In genomic region chr1:198064181-198064580, GRCh38 we compare ENCODE assay signal across 30 cellular contexts.
A peak's percentile ranks its signal among the peaks of the same experiment; 100 is the strongest.
DNase-seq lines count a peak whose midpoint lies in the region; ATAC-seq and TF ChIP-seq lines count a peak whose summit lies in the region.
"Had no signal": no experiment of that assay in that cellular context is flagged by ENCODE, and none has a peak within 500 bp of the region (broad histone marks: within the 10 kb centered on the region; RNA-seq: fewer than 3 reads in every experiment).

No MANE protein-coding gene starts in this region.

- TF ChIP-seq CTCF in GM23338 (conservative IDR thresholded peaks at IDR 0.05; ENCODE audit: low read depth in 2 of 2) (no peak), RWPE2 (IDR thresholded peaks at IDR 0.05; ENCODE audit: poor library complexity, severe bottlenecking) (no peak), smooth muscle cell (IDR thresholded peaks at IDR 0.05; ENCODE audit: borderline replicate concordance, insufficient read depth, poor library complexity, severe bottlenecking) (no peak)

- H3K4me1 Mint-ChIP-seq in GM23338: peaks cover 3% of the 10 kb centered on the region; the same call in 2 of the 3 replicates
- H3K4me1 Mint-ChIP-seq in activated CD4-positive, alpha-beta T cell treated with anti-CD3 and anti-CD28 coated beads for 36 hours: no peaks in the 10 kb centered on the region
- H3K4me1 Mint-ChIP-seq: activated CD4-positive, alpha-beta memory T cell treated with anti-CD3 and anti-CD28 coated beads, Interleukin-2, amount 10 ng/mL, durations not matched to agents 7 days and 5 days; activated naive CD4-positive, alpha-beta T cell treated with anti-CD3 and anti-CD28 coated beads, Interleukin-2, amount 10 ng/mL, durations not matched to agents 7 days and 5 days; naive B cell had no signal

- intact Hi-C loops in activated CD4-positive, alpha-beta T cell treated with anti-CD3 and anti-CD28 coated beads for 36 hours (cut with DNase I, micrococcal nuclease): no loop called here

- H3K4me3 Mint-ChIP-seq in GM23338: no peak overlapping the region
- no peak overlapping the region for H3K4me3 Mint-ChIP-seq in activated CD4-positive, alpha-beta T cell treated with anti-CD3 and anti-CD28 coated beads for 36 hours
- H3K4me3 Mint-ChIP-seq: activated CD4-positive, alpha-beta memory T cell treated with anti-CD3 and anti-CD28 coated beads, Interleukin-2, amount 10 ng/mL, durations not matched to agents 7 days and 5 days; activated naive CD4-positive, alpha-beta T cell treated with anti-CD3 and anti-CD28 coated beads, Interleukin-2, amount 10 ng/mL, durations not matched to agents 7 days and 5 days; CD4-positive, alpha-beta T cell; endodermal cell; mesothelial cell of epicardium; naive B cell; stimulated activated naive CD8-positive, alpha-beta T cell treated with anti-CD3 and anti-CD28 coated beads, Interleukin-15, Interleukin-2, amounts not matched to agents 100 ng/mL and 50 ng/mL, for 24 hours; T-helper 17 cell had no signal

- H3K36me3 Mint-ChIP-seq in GM23338 (ENCODE audit: low read depth): no peaks in the 10 kb centered on the region
- no peaks in the 10 kb centered on the region for H3K36me3 Mint-ChIP-seq in activated CD4-positive, alpha-beta T cell treated with anti-CD3 and anti-CD28 coated beads for 36 hours (ENCODE audit: low read depth)
- H3K36me3 Mint-ChIP-seq: activated naive CD4-positive, alpha-beta T cell treated with anti-CD3 and anti-CD28 coated beads, Interleukin-2, amount 10 ng/mL, durations not matched to agents 7 days and 5 days; mesothelial cell of epicardium; naive B cell had no signal

- H3K27me3 ChIP-seq in GM23338 (ENCODE audit: insufficient read depth) (no peaks in the 10 kb centered on the region), RWPE2 (ENCODE audit: insufficient read depth, poor library complexity, severe bottlenecking) (no peaks in the 10 kb centered on the region), smooth muscle cell (ENCODE audit: low read depth) (no peaks in the 10 kb centered on the region)
- H3K27me3 ChIP-seq: esophagus squamous epithelium, uterus had no signal

- H3K4me3 ChIP-seq in GM23338 (no peak overlapping the region), RWPE2 (ENCODE audit: severe bottlenecking) (no peak overlapping the region), smooth muscle cell (no peak overlapping the region)
- H3K4me3 ChIP-seq: esophagus squamous epithelium, thoracic aorta, uterus had no signal

- peaks cover 6% of the 10 kb centered on the region; the same call in 1 of the 2 replicates for H3K9me2 ChIP-seq in GM23338 (ENCODE audit: insufficient read depth)

- CTCF ChIA-PET in activated CD4-positive, alpha-beta T cell treated with anti-CD3 and anti-CD28 coated beads for 36 hours (lab: Charles Lee): no interaction called here

- H3K4me1 ChIP-seq in GM23338 (ENCODE audit: insufficient read depth) (no peaks in the 10 kb centered on the region), RWPE2 (ENCODE audit: insufficient read depth, poor library complexity, severe bottlenecking) (no peaks in the 10 kb centered on the region), smooth muscle cell (ENCODE audit: low read depth) (no peaks in the 10 kb centered on the region)
- H3K4me1 ChIP-seq: esophagus squamous epithelium, uterus had no signal

- H3K9ac ChIP-seq in smooth muscle cell (ENCODE audit: low read depth): no peak overlapping the region

- H4K20me1 ChIP-seq in GM23338 (replicated peaks; ENCODE audit: insufficient read depth) (no peaks in the 10 kb centered on the region), smooth muscle cell (ENCODE audit: low read depth) (no peaks in the 10 kb centered on the region)

- no peaks in the 10 kb centered on the region for H3K9me3 ChIP-seq in RWPE2 (ENCODE audit: severe bottlenecking)
- H3K9me3 ChIP-seq in smooth muscle cell (replicated peaks; ENCODE audit: low read depth): no peaks in the 10 kb centered on the region
- H3K9me3 ChIP-seq: esophagus squamous epithelium, thoracic aorta, uterus had no signal

- H3K27me3 Mint-ChIP-seq in GM23338 (ENCODE audit: insufficient read depth, low read depth, poor library complexity): peaks cover 1% of the 10 kb centered on the region
- peaks cover 4% of the 10 kb centered on the region for H3K27me3 Mint-ChIP-seq in activated CD4-positive, alpha-beta T cell treated with anti-CD3 and anti-CD28 coated beads for 36 hours

- H2AFZ ChIP-seq in GM23338 (peak overlapping the region; percentile 83; the same call in 1 of the 2 replicates), smooth muscle cell (ENCODE audit: low read depth) (peak overlapping the region; percentile 54)

- no peaks in the 10 kb centered on the region for H3F3A ChIP-seq in GM23338 (replicated peaks; ENCODE audit: low read depth)
- H3F3A ChIP-seq in smooth muscle cell (ENCODE audit: low read depth): no peaks in the 10 kb centered on the region

- POLR2A ChIA-PET in activated CD4-positive, alpha-beta T cell treated with anti-CD3 and anti-CD28 coated beads for 36 hours (lab: Charles Lee): no interaction called here

- 77% methylated on average over 2 of the region's 2 CpGs for WGBS in smooth muscle cell (ENCODE audit: low lambda C conversion rate)

- no peak overlapping the region for H3K27ac Mint-ChIP-seq in GM23338
- no peak overlapping the region for H3K27ac Mint-ChIP-seq in activated CD4-positive, alpha-beta T cell treated with anti-CD3 and anti-CD28 coated beads for 36 hours
- H3K27ac Mint-ChIP-seq: activated CD4-positive, alpha-beta memory T cell treated with anti-CD3 and anti-CD28 coated beads, Interleukin-2, amount 10 ng/mL, durations not matched to agents 7 days and 5 days; activated naive CD4-positive, alpha-beta T cell treated with anti-CD3 and anti-CD28 coated beads, Interleukin-2, amount 10 ng/mL, durations not matched to agents 7 days and 5 days; CD4-positive, alpha-beta T cell; endodermal cell; mesothelial cell of epicardium; naive B cell; stimulated activated naive CD8-positive, alpha-beta T cell treated with anti-CD3 and anti-CD28 coated beads, Interleukin-15, Interleukin-2, amounts not matched to agents 100 ng/mL and 50 ng/mL, for 24 hours; T-helper 17 cell had no signal

- ATAC-seq in GM23338 (no peak), RWPE2 (ENCODE audit: low read depth) (peak; percentile 41; the same call in 1 of the 3 replicates), GM19452 (IDR thresholded peaks at IDR 0.05; ENCODE audit: unreplicated experiment) (no peak)
- ATAC-seq in activated CD4-positive, alpha-beta T cell treated with anti-CD3 and anti-CD28 coated beads for 36 hours: no peak
- ATAC-seq: left ventricle myocardium superior, SK-N-SH treated with all-trans-retinoic acid at 6 μM for 48 hours, T-helper 17 cell had no signal

- H3K4me2 ChIP-seq in GM23338 (no peak overlapping the region), smooth muscle cell (no peak overlapping the region)

- H3K27ac ChIP-seq in GM23338 (ENCODE audit: low read depth) (no peak overlapping the region), RWPE2 (ENCODE audit: poor library complexity, severe bottlenecking) (no peak overlapping the region), epithelial cell of prostate (no peak overlapping the region), smooth muscle cell (ENCODE audit: low read depth) (peak overlapping the region; percentile 28)
- H3K27ac ChIP-seq: esophagus squamous epithelium, thoracic aorta, uterus had no signal

- H3K36me3 ChIP-seq in GM23338 (ENCODE audit: insufficient read depth) (no peaks in the 10 kb centered on the region), RWPE2 (ENCODE audit: low read depth) (no peaks in the 10 kb centered on the region), smooth muscle cell (ENCODE audit: low read depth) (no peaks in the 10 kb centered on the region)
- H3K36me3 ChIP-seq: esophagus squamous epithelium, thoracic aorta, uterus had no signal

- H3K79me2 ChIP-seq in GM23338 (replicated peaks; ENCODE audit: insufficient read depth) (no peaks in the 10 kb centered on the region), smooth muscle cell (ENCODE audit: low read depth) (no peaks in the 10 kb centered on the region)

- no peaks in the 10 kb centered on the region for H3K9me3 Mint-ChIP-seq in GM23338
- no peaks in the 10 kb centered on the region for H3K9me3 Mint-ChIP-seq in activated CD4-positive, alpha-beta T cell treated with anti-CD3 and anti-CD28 coated beads for 36 hours (ENCODE audit: low read depth)
- H3K9me3 Mint-ChIP-seq: activated CD4-positive, alpha-beta memory T cell treated with anti-CD3 and anti-CD28 coated beads, Interleukin-2, amount 10 ng/mL, durations not matched to agents 7 days and 5 days; activated naive CD4-positive, alpha-beta T cell treated with anti-CD3 and anti-CD28 coated beads, Interleukin-2, amount 10 ng/mL, durations not matched to agents 7 days and 5 days; CD4-positive, alpha-beta T cell; endodermal cell; naive B cell; stimulated activated naive CD8-positive, alpha-beta T cell treated with anti-CD3 and anti-CD28 coated beads, Interleukin-15, Interleukin-2, amounts not matched to agents 100 ng/mL and 50 ng/mL, for 24 hours had no signal

- DNase-seq in GM23338 (ENCODE audit: low spot score): no peak
- no peak for DNase-seq in RWPE2 (ENCODE audit: low spot score)
- peak; percentile 14 for DNase-seq in epithelial cell of prostate (ENCODE audit: low read depth, low spot score)
- DNase-seq in smooth muscle cell (lab: John Stamatoyannopoulos, UW; ENCODE audit: unreplicated experiment): no peak
- no peak for DNase-seq in D341Med (ENCODE audit: low spot score)
- no peak for DNase-seq in activated CD4-positive, alpha-beta T cell treated with anti-CD3 and anti-CD28 coated beads for 36 hours
- DNase-seq: activated CD4-positive, alpha-beta memory T cell treated with anti-CD3 and anti-CD28 coated beads, Interleukin-2, amount 10 ng/mL, durations not matched to agents 7 days and 5 days; activated CD4-positive, CD25-positive, alpha-beta regulatory T cell treated with anti-CD3 and anti-CD28 coated beads, Interleukin-2, amount 50 U/mL, for 72 hours; activated CD8-positive, alpha-beta memory T cell treated with anti-CD3 and anti-CD28 coated beads, Interleukin-2, amount 50 U/mL, for 48 hours; activated naive CD4-positive, alpha-beta T cell treated with anti-CD3 and anti-CD28 coated beads, Interleukin-2, amount 10 ng/mL, durations not matched to agents 7 days and 5 days; caudate nucleus; CD4-positive, alpha-beta T cell; cortex of kidney; DMS 273 treated with DMSO at 0.1 percent for 48 hours; endodermal cell; esophagus squamous epithelium; left ventricle myocardium superior; MM.1S; naive B cell; NCI-H1417 treated with DMSO at 0.1 percent for 48 hours; NCI-H2107; NCI-H446 treated with DMSO at 0.1 percent for 48 hours; NCI-H82; T-helper 17 cell; uterus had no signal

TF ChIP-seq in GM23338, 12 proteins besides CTCF, POLR2A, EP300 and RAD21 (continues in another document):
- TF ChIP-seq NANOG (IDR thresholded peaks at IDR 0.05; ENCODE audit: borderline replicate concordance) (no peak), EZH2phosphoT487 (IDR thresholded peaks at IDR 0.05; ENCODE audit: unreplicated experiment) (no peak), STAT1 (IDR thresholded peaks at IDR 0.05; ENCODE audit: unreplicated experiment) (no peak), ZNF114 (CRISPR knock-in tag; IDR thresholded peaks at IDR 0.05) (no peak), POLR2AphosphoS5 (IDR thresholded peaks at IDR 0.05; ENCODE audit: low read depth) (no peak), JUNB (IDR thresholded peaks at IDR 0.05; ENCODE audit: unreplicated experiment) (no peak), ZNF331 (CRISPR knock-in tag; IDR thresholded peaks at IDR 0.05; ENCODE audit: low read depth) (no peak), EZH2 (IDR thresholded peaks at IDR 0.05; ENCODE audit: low read depth, unreplicated experiment) (no peak)
